8 cellular contexts compared by ENCODE assay signal in the genomic region with DNA sequence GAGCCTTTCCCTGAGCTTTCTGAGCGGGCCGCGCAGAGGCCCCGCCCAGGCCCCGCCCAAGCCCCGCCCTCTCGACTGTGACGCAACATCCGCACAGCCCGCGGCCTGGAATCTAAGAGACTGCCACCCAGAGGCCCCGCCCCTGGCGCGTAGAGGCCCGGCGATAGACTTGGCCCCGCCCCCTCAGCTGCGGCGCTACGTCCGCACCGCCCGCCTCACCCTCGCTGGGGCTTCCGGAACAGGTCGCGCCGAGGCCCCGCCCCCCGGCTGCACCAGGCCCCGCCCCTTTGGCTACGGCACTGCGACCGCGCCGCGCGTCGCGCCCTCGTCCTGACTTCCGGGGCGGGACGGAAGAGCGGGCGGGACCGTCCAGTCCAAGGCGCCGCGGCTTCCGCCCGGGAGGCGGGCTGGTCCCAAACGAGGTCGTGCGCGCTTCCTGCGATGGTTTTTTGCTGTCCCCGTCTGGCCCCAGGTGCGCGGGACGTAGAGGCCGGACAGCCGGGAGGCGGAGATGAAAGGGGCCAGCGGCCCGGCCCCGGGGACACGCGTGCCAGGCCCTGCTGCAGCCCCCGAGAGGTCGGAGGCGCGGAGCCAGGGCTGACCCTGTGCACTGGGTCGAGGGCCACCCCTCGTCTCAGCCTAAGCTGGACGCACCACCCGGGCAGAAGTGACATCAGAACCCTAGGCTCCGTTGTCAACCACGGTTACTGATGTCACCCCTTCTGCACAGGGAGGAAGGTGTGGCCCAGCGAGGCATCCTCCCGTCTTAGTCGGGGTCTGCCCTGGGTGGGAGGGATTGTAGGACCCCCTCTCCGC.
DNase-seq lines count a peak whose midpoint lies in the region; ATAC-seq lines count a peak whose summit lies in the region.

No MANE protein-coding gene starts in this region.

- peak; percentile 99 for DNase-seq in COLO668 (lab: John Stamatoyannopoulos, UW; ENCODE audit: unreplicated experiment)
- peak; percentile 99 for DNase-seq in HK-2 (ENCODE audit: unreplicated experiment)
- DNase-seq in NK-92 treated with Interleukin-12 subunit alpha and Interleukin-12 subunit beta, amount 100 ng/mL, for 24 hours (lab: John Stamatoyannopoulos, UW) = peak; percentile 98
- peak; percentile 100 for DNase-seq in activated CD8-positive, alpha-beta memory T cell treated with anti-CD3 and anti-CD28 coated beads for 4 hours (ENCODE audit: low read depth in 2 of 2)
- DNase-seq in effector CD8-positive, alpha-beta T cell (lab: John Stamatoyannopoulos, UW) = peak; percentile 99
- peak; percentile 97 to 99 for DNase-seq in memory B cell (ENCODE audit: low spot score in 2 of 2)
- DNase-seq in stimulated activated CD4-positive, alpha-beta T cell treated with anti-CD3 and anti-CD28 coated beads, TNF-alpha, amount 100 ng/mL, for 48 hours (ENCODE audit: low read depth in 3 of 3) = peak; percentile 100

- H3K36me3 Mint-ChIP-seq in memory B cell = no peaks in the 10 kb centered on the region

- peak overlapping the region; percentile 87 for H3K27ac Mint-ChIP-seq in memory B cell

- ATAC-seq in GM19455 (IDR thresholded peaks at IDR 0.05; ENCODE audit: unreplicated experiment) = peak; percentile 89
- ATAC-seq in memory B cell (ENCODE audit: low read depth) = peak; percentile 87

- H3K4me3 Mint-ChIP-seq in memory B cell = peak overlapping the region; percentile 88

- no peaks in the 10 kb centered on the region for H3K27me3 Mint-ChIP-seq in memory B cell

- peaks cover 3% of the 10 kb centered on the region for H3K4me1 Mint-ChIP-seq in memory B cell

- H3K9me3 Mint-ChIP-seq in memory B cell = no peaks in the 10 kb centered on the region

Comparison
In these comparisons a context has a peak if more than half of its experiments do, and no peak if none do; other contexts are left out.
1. Peak in every context shown above with its lines: DNase-seq and ATAC-seq.